In the genomic region with DNA sequence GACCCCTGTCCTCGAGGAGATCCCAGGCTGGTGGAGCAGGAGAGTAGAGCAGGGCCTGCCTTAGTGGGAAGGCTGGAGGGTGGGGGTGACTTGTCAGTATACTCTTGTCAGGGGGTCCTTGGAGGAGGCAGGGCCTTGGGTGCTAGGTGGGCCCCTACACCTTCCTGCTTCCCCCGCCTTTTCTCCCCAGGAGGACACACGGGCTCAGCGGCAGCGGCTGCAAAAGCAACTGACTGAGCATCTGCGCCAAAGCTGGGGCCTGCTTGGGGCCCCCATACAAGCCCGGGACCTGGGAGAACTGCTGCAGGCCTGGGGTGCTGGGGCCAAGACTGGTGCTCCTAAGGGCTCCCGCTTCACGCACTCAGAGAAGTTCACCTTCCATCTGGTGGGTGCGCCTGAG, we compare ENCODE assay signal across 15 cellular contexts. TPM values are rescaled to one million over a fixed set of nuclear protein-coding genes. Genes with fewer than 3 reads are reported as not detected.
A peak's percentile ranks its signal among the peaks of the same experiment; 100 is the strongest.
DNase-seq lines count a peak whose midpoint lies in the region; ATAC-seq and TF ChIP-seq lines count a peak whose summit lies in the region.
"Had no signal": no experiment of that assay in that cellular context is flagged by ENCODE, and none has a peak within 500 bp of the region (broad histone marks: within the 10 kb centered on the region; RNA-seq: fewer than 3 reads in every experiment).

No MANE protein-coding gene starts in this region.

- H3K9me3 Mint-ChIP-seq in activated CD8-positive, alpha-beta T cell treated with anti-CD3 and anti-CD28 coated beads for 36 hours: no peaks in the 10 kb centered on the region
- H3K9me3 Mint-ChIP-seq in activated CD8-positive, alpha-beta T cell treated with anti-CD3 and anti-CD28 coated beads, Interleukin-2, amount 10 ng/mL, durations not matched to agents 7 days and 5 days (ENCODE audit: insufficient read depth): no peaks in the 10 kb centered on the region
- H3K9me3 Mint-ChIP-seq in CD4-positive, CD25-positive, alpha-beta regulatory T cell: no peaks in the 10 kb centered on the region
- H3K9me3 Mint-ChIP-seq in activated T-helper 17 cell treated with anti-CD3 and anti-CD28 coated beads, Interleukin-2, amount 50 U/mL, for 72 hours: no peaks in the 10 kb centered on the region
- no peaks in the 10 kb centered on the region for H3K9me3 Mint-ChIP-seq in stimulated activated naive B cell treated with anti-CD40 and anti-IgM and Interleukin-4, amounts not matched to agents 10 μg/mL and 1 μg/mL and 100 μg/mL, for 72 hours
- H3K9me3 Mint-ChIP-seq: CD8-positive, alpha-beta T cell had no signal

- H3K4me1 Mint-ChIP-seq in activated CD8-positive, alpha-beta T cell treated with anti-CD3 and anti-CD28 coated beads for 36 hours (ENCODE audit: low read depth): peaks cover 9% of the 10 kb centered on the region
- peaks cover 12% of the 10 kb centered on the region for H3K4me1 Mint-ChIP-seq in activated CD8-positive, alpha-beta T cell treated with anti-CD3 and anti-CD28 coated beads, Interleukin-2, amount 10 ng/mL, durations not matched to agents 7 days and 5 days (ENCODE audit: low read depth)
- peaks cover 0 to 52% (median 13%) of the 10 kb centered on the region in 4 donors for H3K4me1 Mint-ChIP-seq in CD4-positive, CD25-positive, alpha-beta regulatory T cell
- H3K4me1 Mint-ChIP-seq in activated T-helper 17 cell treated with anti-CD3 and anti-CD28 coated beads, Interleukin-2, amount 50 U/mL, for 72 hours: no peaks in the 10 kb centered on the region
- H3K4me1 Mint-ChIP-seq in stimulated activated naive B cell treated with anti-CD40 and anti-IgM and Interleukin-4, amounts not matched to agents 10 μg/mL and 1 μg/mL and 100 μg/mL, for 72 hours: peaks cover 3 to 12% of the 10 kb centered on the region in 2 donors

- intact Hi-C loops in activated CD8-positive, alpha-beta T cell treated with anti-CD3 and anti-CD28 coated beads for 36 hours (cut with micrococcal nuclease): no loop called here

- no peak for ATAC-seq in activated CD8-positive, alpha-beta T cell treated with anti-CD3 and anti-CD28 coated beads for 36 hours
- no peak for ATAC-seq in activated CD8-positive, alpha-beta T cell treated with anti-CD3 and anti-CD28 coated beads, Interleukin-2, amount 10 ng/mL, durations not matched to agents 7 days and 5 days
- ATAC-seq in CD4-positive, CD25-positive, alpha-beta regulatory T cell (ENCODE audit: low read depth in 2 of 2): no peak
- no peak for ATAC-seq in activated T-helper 17 cell treated with anti-CD3 and anti-CD28 coated beads, Interleukin-2, amount 50 U/mL, for 72 hours (replicated peaks)
- ATAC-seq in stimulated activated naive B cell treated with anti-CD40 and anti-IgM and Interleukin-4, amounts not matched to agents 10 μg/mL and 1 μg/mL and 100 μg/mL, for 72 hours (replicated peaks): no peak
- ATAC-seq in HG03095 (IDR thresholded peaks at IDR 0.05; ENCODE audit: unreplicated experiment): no peak
- ATAC-seq: CD8-positive, alpha-beta T cell had no signal

- no peaks in the 10 kb centered on the region for H3K27me3 Mint-ChIP-seq in activated CD8-positive, alpha-beta T cell treated with anti-CD3 and anti-CD28 coated beads for 36 hours
- H3K27me3 Mint-ChIP-seq in activated CD8-positive, alpha-beta T cell treated with anti-CD3 and anti-CD28 coated beads, Interleukin-2, amount 10 ng/mL, durations not matched to agents 7 days and 5 days (ENCODE audit: low read depth): no peaks in the 10 kb centered on the region
- H3K27me3 Mint-ChIP-seq in CD4-positive, CD25-positive, alpha-beta regulatory T cell: no peaks in the 10 kb centered on the region
- H3K27me3 Mint-ChIP-seq in activated T-helper 17 cell treated with anti-CD3 and anti-CD28 coated beads, Interleukin-2, amount 50 U/mL, for 72 hours: no peaks in the 10 kb centered on the region
- H3K27me3 Mint-ChIP-seq in stimulated activated naive B cell treated with anti-CD40 and anti-IgM and Interleukin-4, amounts not matched to agents 10 μg/mL and 1 μg/mL and 100 μg/mL, for 72 hours: peaks cover 0 to 3% of the 10 kb centered on the region in 2 donors

- H3K27ac ChIP-seq in CD4-positive, CD25-positive, alpha-beta regulatory T cell (ENCODE audit: insufficient read depth, low read length, poor library complexity, severe bottlenecking): no peak overlapping the region
- H3K27ac ChIP-seq: GM23248 had no signal

- no peak for TF ChIP-seq CTCF in activated CD8-positive, alpha-beta T cell treated with anti-CD3 and anti-CD28 coated beads for 36 hours (IDR thresholded peaks at IDR 0.05)

- H3K36me3 Mint-ChIP-seq in activated CD8-positive, alpha-beta T cell treated with anti-CD3 and anti-CD28 coated beads for 36 hours (ENCODE audit: low read depth): peaks cover 24% of the 10 kb centered on the region
- H3K36me3 Mint-ChIP-seq in activated CD8-positive, alpha-beta T cell treated with anti-CD3 and anti-CD28 coated beads, Interleukin-2, amount 10 ng/mL, durations not matched to agents 7 days and 5 days (ENCODE audit: low read depth): peaks cover 29% of the 10 kb centered on the region
- peaks cover 12% of the 10 kb centered on the region for H3K36me3 Mint-ChIP-seq in CD4-positive, CD25-positive, alpha-beta regulatory T cell
- H3K36me3 Mint-ChIP-seq in activated T-helper 17 cell treated with anti-CD3 and anti-CD28 coated beads, Interleukin-2, amount 50 U/mL, for 72 hours (ENCODE audit: low read depth): peaks cover 91% of the 10 kb centered on the region
- H3K36me3 Mint-ChIP-seq in stimulated activated naive B cell treated with anti-CD40 and anti-IgM and Interleukin-4, amounts not matched to agents 10 μg/mL and 1 μg/mL and 100 μg/mL, for 72 hours: peaks cover 33 to 46% of the 10 kb centered on the region in 2 donors

- peaks cover 44% of the 10 kb centered on the region for H3K4me1 ChIP-seq in CD4-positive, CD25-positive, alpha-beta regulatory T cell (ENCODE audit: control insufficient read depth, insufficient read depth, low read length, poor library complexity, severe bottlenecking)
- H3K4me1 ChIP-seq: Caco-2 had no signal

- H3K27ac Mint-ChIP-seq in activated CD8-positive, alpha-beta T cell treated with anti-CD3 and anti-CD28 coated beads for 36 hours: peak overlapping the region; percentile 38
- no peak overlapping the region for H3K27ac Mint-ChIP-seq in activated CD8-positive, alpha-beta T cell treated with anti-CD3 and anti-CD28 coated beads, Interleukin-2, amount 10 ng/mL, durations not matched to agents 7 days and 5 days
- H3K27ac Mint-ChIP-seq in CD4-positive, CD25-positive, alpha-beta regulatory T cell: peak overlapping the region in 2 of 3 donors; percentile 67 to 93
- H3K27ac Mint-ChIP-seq in activated T-helper 17 cell treated with anti-CD3 and anti-CD28 coated beads, Interleukin-2, amount 50 U/mL, for 72 hours: peak overlapping the region; percentile 44
- H3K27ac Mint-ChIP-seq in stimulated activated naive B cell treated with anti-CD40 and anti-IgM and Interleukin-4, amounts not matched to agents 10 μg/mL and 1 μg/mL and 100 μg/mL, for 72 hours: peak overlapping the region; percentile 42
- H3K27ac Mint-ChIP-seq: CD8-positive, alpha-beta T cell had no signal

- H3K4me3 ChIP-seq in CD4-positive, CD25-positive, alpha-beta regulatory T cell (ENCODE audit: low read depth, low read length): no peak overlapping the region
- H3K4me3 ChIP-seq: GM23248 had no signal

- no peak overlapping the region for H3K4me3 Mint-ChIP-seq in activated CD8-positive, alpha-beta T cell treated with anti-CD3 and anti-CD28 coated beads for 36 hours
- no peak overlapping the region for H3K4me3 Mint-ChIP-seq in activated CD8-positive, alpha-beta T cell treated with anti-CD3 and anti-CD28 coated beads, Interleukin-2, amount 10 ng/mL, durations not matched to agents 7 days and 5 days
- H3K4me3 Mint-ChIP-seq in CD4-positive, CD25-positive, alpha-beta regulatory T cell: peak overlapping the region in 1 of 4 donors; percentile 39
- H3K4me3 Mint-ChIP-seq in activated T-helper 17 cell treated with anti-CD3 and anti-CD28 coated beads, Interleukin-2, amount 50 U/mL, for 72 hours: no peak overlapping the region
- H3K4me3 Mint-ChIP-seq in stimulated activated naive B cell treated with anti-CD40 and anti-IgM and Interleukin-4, amounts not matched to agents 10 μg/mL and 1 μg/mL and 100 μg/mL, for 72 hours: no peak overlapping the region
- H3K4me3 Mint-ChIP-seq: CD8-positive, alpha-beta T cell had no signal

- peaks cover 24% of the 10 kb centered on the region for H3K36me3 ChIP-seq in CD4-positive, CD25-positive, alpha-beta regulatory T cell (ENCODE audit: control insufficient read depth, insufficient read depth, low read length)

- POLR2A ChIA-PET in activated CD8-positive, alpha-beta T cell treated with anti-CD3 and anti-CD28 coated beads for 36 hours (lab: Charles Lee): no interaction called here
- POLR2A ChIA-PET in activated CD8-positive, alpha-beta T cell treated with anti-CD3 and anti-CD28 coated beads, Interleukin-2, amount 10 ng/mL, durations not matched to agents 7 days and 5 days (lab: Charles Lee): no interaction called here

- no peaks in the 10 kb centered on the region for H3K27me3 ChIP-seq in CD4-positive, CD25-positive, alpha-beta regulatory T cell (ENCODE audit: control insufficient read depth, insufficient read depth, low read length)

- no peak for DNase-seq in activated CD8-positive, alpha-beta T cell treated with anti-CD3 and anti-CD28 coated beads for 36 hours
- no peak for DNase-seq in activated CD8-positive, alpha-beta T cell treated with anti-CD3 and anti-CD28 coated beads, Interleukin-2, amount 10 ng/mL, durations not matched to agents 7 days and 5 days
- DNase-seq in CD4-positive, CD25-positive, alpha-beta regulatory T cell: no peak
- DNase-seq in stimulated activated naive B cell treated with anti-CD40 and anti-IgM and Interleukin-4, amounts not matched to agents 10 μg/mL and 1 μg/mL and 100 μg/mL, for 72 hours: no peak
- DNase-seq: C1 segment of cervical spinal cord; Caco-2; CD8-positive, alpha-beta T cell; DMS153; DND-41; GM23248; HCEC 1CT had no signal

- no peaks in the 10 kb centered on the region for H3K9me3 ChIP-seq in CD4-positive, CD25-positive, alpha-beta regulatory T cell (ENCODE audit: control insufficient read depth in 2 of 2, low read length in 2 of 2)
- H3K9me3 ChIP-seq: Caco-2 had no signal

- CTCF ChIA-PET in activated CD8-positive, alpha-beta T cell treated with anti-CD3 and anti-CD28 coated beads for 36 hours (lab: Charles Lee): no interaction called here
- CTCF ChIA-PET in activated CD8-positive, alpha-beta T cell treated with anti-CD3 and anti-CD28 coated beads, Interleukin-2, amount 10 ng/mL, durations not matched to agents 7 days and 5 days (lab: Charles Lee): no interaction called here

RNA-seq across cellular contexts. Expression of gene CCDC22, which starts 11.3 kb away (rescaled TPM):
- total RNA-seq in activated CD8-positive, alpha-beta T cell treated with anti-CD3 and anti-CD28 coated beads for 36 hours: 10 to 100 TPM; 27.4 to 29.9 TPM
- total RNA-seq in activated CD8-positive, alpha-beta T cell treated with anti-CD3 and anti-CD28 coated beads, Interleukin-2, amount 10 ng/mL, durations not matched to agents 7 days and 5 days: 10 to 100 TPM; 27.3 to 32.2 TPM
- total RNA-seq in CD4-positive, CD25-positive, alpha-beta regulatory T cell: 18.3 TPM
- 10 to 100 TPM; 18.8 to 34.6 (median 28.0) TPM for polyA plus RNA-seq in CD4-positive, CD25-positive, alpha-beta regulatory T cell
- total RNA-seq in activated T-helper 17 cell treated with anti-CD3 and anti-CD28 coated beads, Interleukin-2, amount 50 U/mL, for 72 hours: 10 to 100 TPM; 21.7 to 33.0 TPM

RNA-seq across cellular contexts. Expression of gene CACNA1F, which starts 13.4 kb away (rescaled TPM):
- 1 to 10 TPM in 1 of 2 experiments, under 1 TPM in 1; 0.90 to 1.1 TPM for total RNA-seq in activated CD8-positive, alpha-beta T cell treated with anti-CD3 and anti-CD28 coated beads for 36 hours
- total RNA-seq in activated CD8-positive, alpha-beta T cell treated with anti-CD3 and anti-CD28 coated beads, Interleukin-2, amount 10 ng/mL, durations not matched to agents 7 days and 5 days: under 1 TPM; 0.11 to 0.18 TPM
- total RNA-seq in CD4-positive, CD25-positive, alpha-beta regulatory T cell: 0.69 TPM
- not detected for polyA plus RNA-seq in CD4-positive, CD25-positive, alpha-beta regulatory T cell
- total RNA-seq in activated T-helper 17 cell treated with anti-CD3 and anti-CD28 coated beads, Interleukin-2, amount 50 U/mL, for 72 hours: 1 to 10 TPM in 1 of 2 donors, under 1 TPM in 1; 0.82 to 6.2 TPM
- total RNA-seq: A172, A673, GM23248 had no signal
- polyA plus RNA-seq: GM23248 had no signal

RNA-seq across cellular contexts. Expression of gene FOXP3, which starts 18.0 kb away (rescaled TPM):
- total RNA-seq in activated CD8-positive, alpha-beta T cell treated with anti-CD3 and anti-CD28 coated beads for 36 hours: 10 to 100 TPM; 22.3 to 23.5 TPM
- 10 to 100 TPM; 14.6 to 15.4 TPM for total RNA-seq in activated CD8-positive, alpha-beta T cell treated with anti-CD3 and anti-CD28 coated beads, Interleukin-2, amount 10 ng/mL, durations not matched to agents 7 days and 5 days
- total RNA-seq in CD4-positive, CD25-positive, alpha-beta regulatory T cell: 198 TPM
- 100 to 1,000 TPM; 154 to 190 (median 172) TPM for polyA plus RNA-seq in CD4-positive, CD25-positive, alpha-beta regulatory T cell
- 100 to 1,000 TPM in 1 of 2 donors, 10 to 100 TPM in 1; 80.4 to 109 TPM for total RNA-seq in activated T-helper 17 cell treated with anti-CD3 and anti-CD28 coated beads, Interleukin-2, amount 50 U/mL, for 72 hours
- total RNA-seq: A172, A673, GM23248 had no signal

RNA-seq across cellular contexts. Expression of gene PPP1R3F, which starts 23.1 kb away (rescaled TPM):
- 1 to 10 TPM; 4.8 to 5.4 TPM for total RNA-seq in activated CD8-positive, alpha-beta T cell treated with anti-CD3 and anti-CD28 coated beads for 36 hours
- total RNA-seq in activated CD8-positive, alpha-beta T cell treated with anti-CD3 and anti-CD28 coated beads, Interleukin-2, amount 10 ng/mL, durations not matched to agents 7 days and 5 days: 1 to 10 TPM; 8.0 to 8.5 TPM
- 19.4 TPM for total RNA-seq in CD4-positive, CD25-positive, alpha-beta regulatory T cell
- 10 to 100 TPM; 11.8 to 28.0 (median 15.1) TPM for polyA plus RNA-seq in CD4-positive, CD25-positive, alpha-beta regulatory T cell
- total RNA-seq in activated T-helper 17 cell treated with anti-CD3 and anti-CD28 coated beads, Interleukin-2, amount 50 U/mL, for 72 hours: 1 to 10 TPM; 6.6 to 8.8 TPM

RNA-seq across cellular contexts. Expression of gene SYP, which starts 46.5 kb away (rescaled TPM):
- 10 to 100 TPM; 10.2 to 11.4 TPM for total RNA-seq in activated CD8-positive, alpha-beta T cell treated with anti-CD3 and anti-CD28 coated beads for 36 hours
- total RNA-seq in activated CD8-positive, alpha-beta T cell treated with anti-CD3 and anti-CD28 coated beads, Interleukin-2, amount 10 ng/mL, durations not matched to agents 7 days and 5 days: 1 to 10 TPM; 1.1 to 2.6 TPM
- total RNA-seq in CD4-positive, CD25-positive, alpha-beta regulatory T cell: 1.3 TPM
- under 1 TPM; 0.67 to 0.95 (median 0.84) TPM for polyA plus RNA-seq in CD4-positive, CD25-positive, alpha-beta regulatory T cell
- total RNA-seq in activated T-helper 17 cell treated with anti-CD3 and anti-CD28 coated beads, Interleukin-2, amount 50 U/mL, for 72 hours: 10 to 100 TPM; 16.6 to 53.4 TPM
